Comparison of ENCODE assay signal across 19 cellular contexts in the genomic region with DNA sequence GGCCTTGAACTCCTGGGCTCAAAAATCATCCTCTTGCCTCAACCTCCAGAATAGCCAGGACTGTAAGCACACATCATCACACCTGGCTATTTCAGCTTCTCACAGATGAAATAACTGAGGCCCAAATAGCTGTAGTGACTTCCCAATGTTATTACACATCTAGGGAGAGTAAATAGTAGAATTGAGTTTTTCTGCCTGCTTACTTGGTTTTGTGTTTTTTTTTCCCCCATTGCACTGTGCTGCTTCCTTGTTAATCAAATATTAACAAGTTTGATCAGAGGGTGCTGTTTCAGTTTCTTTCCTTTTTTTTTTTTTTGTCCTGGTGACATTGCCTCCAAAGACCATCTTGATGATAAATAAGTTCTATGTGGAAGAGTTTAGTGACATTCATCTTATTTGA. TPM values are rescaled to one million over a fixed set of nuclear protein-coding genes. Genes with fewer than 3 reads are reported as not detected.
DNase-seq lines count a peak whose midpoint lies in the region; ATAC-seq and TF ChIP-seq lines count a peak whose summit lies in the region.
"Had no signal": no experiment of that assay in that cellular context is flagged by ENCODE, and none has a peak within 500 bp of the region (broad histone marks: within the 10 kb centered on the region; RNA-seq: fewer than 3 reads in every experiment).

No MANE protein-coding gene starts in this region.

- H3K9me3 Mint-ChIP-seq in activated T-cell treated with anti-CD3 and anti-CD28 coated beads, Interleukin-2, amount 50 U/mL, for 24 hours, result no peaks in the 10 kb centered on the region
- H3K9me3 Mint-ChIP-seq in Calu3 (ENCODE audit: low read depth, unreplicated experiment) (no peaks in the 10 kb centered on the region), nephron progenitor cell (no peaks in the 10 kb centered on the region)
- no peaks in the 10 kb centered on the region for H3K9me3 Mint-ChIP-seq in central memory CD8-positive, alpha-beta T cell

- DNase-seq in activated T-cell treated with anti-CD3 and anti-CD28 coated beads, Interleukin-2, amount 50 U/mL, for 24 hours, result no peak
- DNase-seq in activated T-cell treated with anti-CD3 and anti-CD28 coated beads, Interleukin-2, amount 50 U/mL, for 48 hours, result no peak
- DNase-seq in Calu3 (no peak), nephron progenitor cell (no peak), CD1c-positive myeloid dendritic cell (ENCODE audit: extremely low spot score) (no peak), GF-D8 (lab: John Stamatoyannopoulos, UW) (no peak)
- DNase-seq in central memory CD8-positive, alpha-beta T cell (ENCODE audit: low spot score in 2 of 2), result no peak
- DNase-seq: 8988T, DMS79, IMR-90, NCI-H1092 treated with DMSO at 0.1 percent for 48 hours, NCI-H1436 treated with DMSO at 0.1 percent for 48 hours, NCI-H1930, NCI-H510A, NCI-H748 treated with DMSO at 0.1 percent for 48 hours, PC-9, RPMI8226, SHP77 had no signal

- no peak overlapping the region for H3K4me3 Mint-ChIP-seq in activated T-cell treated with anti-CD3 and anti-CD28 coated beads, Interleukin-2, amount 50 U/mL, for 24 hours
- no peak overlapping the region for H3K4me3 Mint-ChIP-seq in Calu3 (ENCODE audit: low read depth, unreplicated experiment)
- no peak overlapping the region for H3K4me3 Mint-ChIP-seq in central memory CD8-positive, alpha-beta T cell
- H3K4me3 Mint-ChIP-seq in nephron progenitor cell, result no peak overlapping the region

- peaks cover 29% of the 10 kb centered on the region for H3K4me1 Mint-ChIP-seq in activated T-cell treated with anti-CD3 and anti-CD28 coated beads, Interleukin-2, amount 50 U/mL, for 24 hours (ENCODE audit: low read depth)
- H3K4me1 Mint-ChIP-seq in Calu3 (ENCODE audit: low read depth, unreplicated experiment), result peaks cover 19% of the 10 kb centered on the region
- peaks cover 12% of the 10 kb centered on the region for H3K4me1 Mint-ChIP-seq in central memory CD8-positive, alpha-beta T cell
- peaks cover 6% of the 10 kb centered on the region for H3K4me1 Mint-ChIP-seq in nephron progenitor cell

- TF ChIP-seq CTCF in Calu3 (IDR thresholded peaks at IDR 0.05; ENCODE audit: unreplicated experiment), result no peak
- TF ChIP-seq CTCF in nephron progenitor cell (IDR thresholded peaks at IDR 0.05), result no peak

- peaks cover 57% of the 10 kb centered on the region for H3K36me3 Mint-ChIP-seq in activated T-cell treated with anti-CD3 and anti-CD28 coated beads, Interleukin-2, amount 50 U/mL, for 24 hours (ENCODE audit: low read depth)
- H3K36me3 Mint-ChIP-seq in Calu3 (ENCODE audit: insufficient read depth, unreplicated experiment), result peaks cover 22% of the 10 kb centered on the region
- H3K36me3 Mint-ChIP-seq in central memory CD8-positive, alpha-beta T cell (ENCODE audit: insufficient read depth), result peaks cover 7% of the 10 kb centered on the region
- peaks cover 66% of the 10 kb centered on the region for H3K36me3 Mint-ChIP-seq in nephron progenitor cell (ENCODE audit: low read depth)

- CTCF ChIA-PET in Calu3 (lab: Charles Lee), result interaction anchor here (0.5 to 0.9 kb wide), 3 partner anchors 14 to 403 kb away, joined by 3 read pairs; no protein-coding TSS in a partner anchor

- H3K27me3 Mint-ChIP-seq in activated T-cell treated with anti-CD3 and anti-CD28 coated beads, Interleukin-2, amount 50 U/mL, for 24 hours, result no peaks in the 10 kb centered on the region
- H3K27me3 Mint-ChIP-seq in Calu3 (ENCODE audit: unreplicated experiment) (no peaks in the 10 kb centered on the region), nephron progenitor cell (ENCODE audit: low read depth, poor library complexity) (no peaks in the 10 kb centered on the region)
- no peaks in the 10 kb centered on the region for H3K27me3 Mint-ChIP-seq in central memory CD8-positive, alpha-beta T cell

- H3K27ac Mint-ChIP-seq in activated T-cell treated with anti-CD3 and anti-CD28 coated beads, Interleukin-2, amount 50 U/mL, for 24 hours, result peak overlapping the region; percentile 49
- H3K27ac Mint-ChIP-seq in Calu3 (ENCODE audit: unreplicated experiment) (peak overlapping the region; percentile 54), nephron progenitor cell (peak overlapping the region; percentile 6)
- H3K27ac Mint-ChIP-seq in central memory CD8-positive, alpha-beta T cell (ENCODE audit: low read depth), result peak overlapping the region; percentile 16

- BruUV-seq in Calu3 (replicated peaks; lab: Mats Ljungman, UMichigan), result no TSS peak

- intact Hi-C loops in Calu3 (cut with micrococcal nuclease; ENCODE audit: unreplicated experiment), result no loop called here

- ATAC-seq in central memory CD8-positive, alpha-beta T cell (replicated peaks; ENCODE audit: extremely low read depth, poor library complexity, severe bottlenecking), result no peak
- ATAC-seq in GM21717 (IDR thresholded peaks at IDR 0.05; ENCODE audit: unreplicated experiment), result no peak

RNA-seq across cellular contexts. Expression of gene ZNF609, which starts 23.4 kb away (rescaled TPM):
- 48.9 and 50.6 TPM in 2 replicates for total RNA-seq in Calu3 (2022)
